In genomic region chr15:84840741-84841429, GRCh38 we compare ENCODE assay signal across 1 cellular context.
TF ChIP-seq lines count a peak whose summit lies in the region.

No MANE protein-coding gene starts in this region.

TF ChIP-seq in H1, 55 proteins besides CTCF, POLR2A, EP300 and RAD21 (continued from another document):
- TF ChIP-seq USF2 (IDR thresholded peaks at IDR 0.05; ENCODE audit: low read length): no peak
- TF ChIP-seq, protein P1, sequence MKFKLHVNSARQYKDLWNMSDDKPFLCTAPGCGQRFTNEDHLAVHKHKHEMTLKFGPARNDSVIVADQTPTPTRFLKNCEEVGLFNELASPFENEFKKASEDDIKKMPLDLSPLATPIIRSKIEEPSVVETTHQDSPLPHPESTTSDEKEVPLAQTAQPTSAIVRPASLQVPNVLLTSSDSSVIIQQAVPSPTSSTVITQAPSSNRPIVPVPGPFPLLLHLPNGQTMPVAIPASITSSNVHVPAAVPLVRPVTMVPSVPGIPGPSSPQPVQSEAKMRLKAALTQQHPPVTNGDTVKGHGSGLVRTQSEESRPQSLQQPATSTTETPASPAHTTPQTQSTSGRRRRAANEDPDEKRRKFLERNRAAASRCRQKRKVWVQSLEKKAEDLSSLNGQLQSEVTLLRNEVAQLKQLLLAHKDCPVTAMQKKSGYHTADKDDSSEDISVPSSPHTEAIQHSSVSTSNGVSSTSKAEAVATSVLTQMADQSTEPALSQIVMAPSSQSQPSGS (IDR thresholded peaks at IDR 0.05; ENCODE audit: low read length): no peak
